Comparison of ENCODE assay signal across 25 cellular contexts in genomic region chr12:80617733-80618132, GRCh38.
"Had no signal": no experiment of that assay in that cellular context is flagged by ENCODE, and none has a peak within 500 bp of the region (broad histone marks: within the 10 kb centered on the region; RNA-seq: fewer than 3 reads in every experiment).

No MANE protein-coding gene starts in this region.

- H3K4me3 ChIP-seq: gastroesophageal sphincter, heart left ventricle, hepatocyte, lung, prostate gland, right atrium auricular region, testis, tibial artery had no signal

- ATAC-seq: esophagus mucosa; gastroesophageal sphincter; heart left ventricle; left lobe of liver; natural killer cell; sciatic nerve; stimulated activated effector memory CD8-positive, alpha-beta T cell treated with anti-CD3 and anti-CD28 coated beads, Interleukin-12 subunit alpha, Interleukin-12 subunit beta, amount 100 ng/mL, for 72 hours; stimulated activated naive CD8-positive, alpha-beta T cell treated with anti-CD3 and anti-CD28 coated beads, Interleukin-15, Interleukin-2, amounts not matched to agents 100 U/mL and 50 U/mL, for 24 hours had no signal

- H2AFZ ChIP-seq: hepatocyte, parathyroid adenoma had no signal

- DNase-seq: effector CD8-positive, alpha-beta T cell; endodermal cell; foreskin keratinocyte; heart left ventricle; kidney; natural killer cell; stimulated activated CD4-positive, alpha-beta T cell treated with anti-CD3 and anti-CD28 coated beads, Interleukin-2, amount 100 ng/mL, for 24 hours; stimulated activated CD4-positive, alpha-beta T cell treated with anti-CD3 and anti-CD28 coated beads, Interleukin-4, amount 100 ng/mL, for 24 hours; stimulated activated naive CD8-positive, alpha-beta T cell treated with anti-CD3 and anti-CD28 coated beads, Interleukin-15, Interleukin-2, amounts not matched to agents 100 U/mL and 50 U/mL, for 24 hours; substantia nigra; testis; tibial artery had no signal

- H3K4me1 Mint-ChIP-seq: endodermal cell; memory B cell; natural killer cell; stimulated activated effector memory CD8-positive, alpha-beta T cell treated with anti-CD3 and anti-CD28 coated beads, Interleukin-12 subunit alpha, Interleukin-12 subunit beta, amount 100 ng/mL, for 72 hours had no signal

- H3K36me3 ChIP-seq: gastroesophageal sphincter, heart left ventricle, prostate gland, right atrium auricular region, tibial artery had no signal

- H3K4me3 Mint-ChIP-seq: endodermal cell; memory B cell; natural killer cell; stimulated activated effector memory CD8-positive, alpha-beta T cell treated with anti-CD3 and anti-CD28 coated beads, Interleukin-12 subunit alpha, Interleukin-12 subunit beta, amount 100 ng/mL, for 72 hours; type B pancreatic cell had no signal

- H3K27me3 ChIP-seq: foreskin keratinocyte, gastroesophageal sphincter, heart left ventricle, hepatocyte, right atrium auricular region, testis, tibial artery had no signal

- H3K4me2 ChIP-seq: hepatocyte had no signal

- H3K27ac ChIP-seq: epithelial cell of prostate, foreskin keratinocyte, gastroesophageal sphincter, heart left ventricle, hepatocyte, parathyroid adenoma, prostate gland, right atrium auricular region, testis, tibial artery had no signal

- H3K27me3 Mint-ChIP-seq: memory B cell, type B pancreatic cell had no signal

- H3K36me3 Mint-ChIP-seq: memory B cell; natural killer cell; stimulated activated effector memory CD8-positive, alpha-beta T cell treated with anti-CD3 and anti-CD28 coated beads, Interleukin-12 subunit alpha, Interleukin-12 subunit beta, amount 100 ng/mL, for 72 hours; type B pancreatic cell had no signal

- H3K79me2 ChIP-seq: hepatocyte, parathyroid adenoma had no signal

- H3K9me3 ChIP-seq: gastroesophageal sphincter, heart left ventricle, prostate gland, right atrium auricular region, testis, tibial artery had no signal

- H3K9me3 Mint-ChIP-seq: endodermal cell, memory B cell, type B pancreatic cell had no signal

- H3K27ac Mint-ChIP-seq: endodermal cell; memory B cell; natural killer cell; stimulated activated effector memory CD8-positive, alpha-beta T cell treated with anti-CD3 and anti-CD28 coated beads, Interleukin-12 subunit alpha, Interleukin-12 subunit beta, amount 100 ng/mL, for 72 hours; type B pancreatic cell had no signal

- H3K9ac ChIP-seq: parathyroid adenoma had no signal

- H3K4me1 ChIP-seq: foreskin keratinocyte, gastroesophageal sphincter, heart left ventricle, parathyroid adenoma, prostate gland, right atrium auricular region, testis, tibial artery had no signal
